In genomic region chr22:50568626-50569025, GRCh38 we compare ENCODE assay signal across 2 cellular contexts.
A peak's percentile ranks its signal among the peaks of the same experiment; 100 is the strongest.
TF ChIP-seq lines count a peak whose summit lies in the region.

No MANE protein-coding gene starts in this region.

TF ChIP-seq in K562, 482 proteins besides CTCF, POLR2A, EP300 and RAD21:
- TF ChIP-seq ATF1 (CRISPR knock-in tag; IDR thresholded peaks at IDR 0.05) (no peak), ATF1 (tag; IDR thresholded peaks at IDR 0.05) (peak; percentile 33; the same call in 1 of the 2 replicates), CREM (IDR thresholded peaks at IDR 0.05; ENCODE audit: low read depth) (peak; percentile 68), KLF13 (tag; IDR thresholded peaks at IDR 0.05; ENCODE audit: borderline replicate concordance, low read depth) (no peak), EGR1 (conservative IDR thresholded peaks at IDR 0.05) (peak; percentile 66), SLC30A9 (CRISPR knock-in tag; IDR thresholded peaks at IDR 0.05) (no peak), ILF3 (IDR thresholded peaks at IDR 0.05; ENCODE audit: borderline replicate concordance) (no peak), KLF1 (tag; IDR thresholded peaks at IDR 0.05) (no peak), PKNOX1 (IDR thresholded peaks at IDR 0.05) (peak; percentile 36; the same call in 1 of the 2 replicates)

TF ChIP-seq in SK-N-SH treated with all-trans-retinoic acid at 6 μM for 48 hours, 23 proteins besides CTCF, POLR2A, EP300 and RAD21:
- no peak for TF ChIP-seq ZNF8 (CRISPR knock-in tag; IDR thresholded peaks at IDR 0.05)
- no peak for TF ChIP-seq RARB (CRISPR knock-in tag; IDR thresholded peaks at IDR 0.05)
- no peak for TF ChIP-seq ZNF70 (CRISPR knock-in tag; IDR thresholded peaks at IDR 0.05)
- no peak for TF ChIP-seq TSHZ2 (CRISPR knock-in tag; IDR thresholded peaks at IDR 0.05)
- TF ChIP-seq CSDC2 (CRISPR knock-in tag; IDR thresholded peaks at IDR 0.05) = no peak
- TF ChIP-seq POU6F1 (CRISPR knock-in tag; IDR thresholded peaks at IDR 0.05; ENCODE audit: borderline replicate concordance, low read depth) = no peak
- no peak for TF ChIP-seq ZNF565 (CRISPR knock-in tag; conservative IDR thresholded peaks at IDR 0.05; ENCODE audit: low read depth)
- TF ChIP-seq ARNTL (CRISPR knock-in tag; IDR thresholded peaks at IDR 0.05; ENCODE audit: borderline replicate concordance, low read depth) = no peak
- TF ChIP-seq TOX (CRISPR knock-in tag; IDR thresholded peaks at IDR 0.05; ENCODE audit: borderline replicate concordance) = no peak
- no peak for TF ChIP-seq ZFP3 (CRISPR knock-in tag; IDR thresholded peaks at IDR 0.05)
- no peak for TF ChIP-seq CSRNP3 (CRISPR knock-in tag; IDR thresholded peaks at IDR 0.05)
- TF ChIP-seq PATZ1 (CRISPR knock-in tag; IDR thresholded peaks at IDR 0.05; ENCODE audit: borderline replicate concordance) = no peak
- TF ChIP-seq CREB5 (CRISPR knock-in tag; IDR thresholded peaks at IDR 0.05; ENCODE audit: low read depth) = no peak
- TF ChIP-seq SNAI2 (CRISPR knock-in tag; IDR thresholded peaks at IDR 0.05) = no peak
- no peak for TF ChIP-seq ISL1 (CRISPR knock-in tag; IDR thresholded peaks at IDR 0.05)
- TF ChIP-seq ZC3H10 (CRISPR knock-in tag; IDR thresholded peaks at IDR 0.05) = no peak
- TF ChIP-seq BACH2 (CRISPR knock-in tag; IDR thresholded peaks at IDR 0.05; ENCODE audit: borderline replicate concordance) = no peak
- TF ChIP-seq ESRRG (CRISPR knock-in tag; IDR thresholded peaks at IDR 0.05) = no peak
- no peak for TF ChIP-seq ZFP30 (CRISPR knock-in tag; IDR thresholded peaks at IDR 0.05)
- no peak for TF ChIP-seq OSR1 (CRISPR knock-in tag; IDR thresholded peaks at IDR 0.05)
TF ChIP-seq in SK-N-SH treated with all-trans-retinoic acid at 6 μM for 48 hours: peak in this region for 0.
